In the genomic region with DNA sequence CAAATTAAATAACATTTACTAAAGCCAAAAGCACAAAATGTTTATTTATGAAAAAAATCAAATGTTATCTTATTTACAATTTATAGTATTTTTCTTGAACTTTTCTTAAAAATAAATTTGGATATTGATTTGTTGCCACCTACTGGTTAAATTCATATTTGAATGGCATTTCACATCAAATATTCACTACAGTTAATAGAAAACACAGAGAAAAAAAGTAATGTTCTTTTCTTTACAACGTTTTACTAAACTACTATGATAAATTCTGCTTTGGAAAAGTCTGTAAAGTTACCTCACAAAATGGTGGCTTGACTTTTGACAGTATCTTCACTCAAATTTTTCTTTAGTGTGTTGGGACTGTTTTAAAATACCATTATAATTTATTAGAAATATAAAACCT, we compare ENCODE assay signal across 8 cellular contexts.
DNase-seq lines count a peak whose midpoint lies in the region; ATAC-seq and TF ChIP-seq lines count a peak whose summit lies in the region.

No MANE protein-coding gene starts in this region.

- no peak overlapping the region for H3K27ac ChIP-seq in OCI-LY3 (ENCODE audit: low read length)

- TF ChIP-seq CTCF in OCI-LY3 (IDR thresholded peaks at IDR 0.05; ENCODE audit: low read depth, low read length) (peak; percentile 53), fibroblast of mammary gland (conservative IDR thresholded peaks at IDR 0.05; ENCODE audit: control insufficient read depth, insufficient read depth, low read depth, low read length) (peak; percentile 29)

- ATAC-seq in HG03460 (IDR thresholded peaks at IDR 0.05; ENCODE audit: unreplicated experiment), result no peak

- no peaks in the 10 kb centered on the region; the same call in none of the 2 replicates for H4K20me1 ChIP-seq in OCI-LY3 (ENCODE audit: insufficient read depth, low read length)

- no peaks in the 10 kb centered on the region for H3K4me1 ChIP-seq in OCI-LY3 (ENCODE audit: low read length)

- H3K4me2 ChIP-seq in OCI-LY3 (ENCODE audit: low read length), result no peak overlapping the region

- H3K4me3 ChIP-seq in OCI-LY3 (ENCODE audit: low read length) (no peak overlapping the region), fibroblast of mammary gland (ENCODE audit: control insufficient read depth, low read depth, low read length) (no peak overlapping the region)

- peaks cover 26% of the 10 kb centered on the region for H3K79me2 ChIP-seq in OCI-LY3 (ENCODE audit: low read length)

- H3K9me3 ChIP-seq in OCI-LY3 (ENCODE audit: insufficient read depth, low read length), result no peaks in the 10 kb centered on the region

- H3K36me3 ChIP-seq in OCI-LY3 (replicated peaks; ENCODE audit: low read depth, low read length), result no peaks in the 10 kb centered on the region

- H2AFZ ChIP-seq in OCI-LY3 (ENCODE audit: low read depth, low read length), result no peak overlapping the region

- H3K27me3 ChIP-seq in OCI-LY3 (ENCODE audit: low read depth, low read length), result no peaks in the 10 kb centered on the region

- peak; percentile 31 for DNase-seq in NCI-H1694 treated with DMSO at 0.1 percent for 48 hours (lab: John Stamatoyannopoulos, UW)
- DNase-seq in NCI-H1694 (lab: John Stamatoyannopoulos, UW), result no peak
- DNase-seq in fibroblast of mammary gland (ENCODE audit: low read depth), result peak; percentile 30
- peak; percentile 76 for DNase-seq in superior temporal gyrus (ENCODE audit: extremely low spot score)
- DNase-seq in DMS153 treated with DMSO at 0.1 percent for 48 hours (lab: John Stamatoyannopoulos, UW; ENCODE audit: unreplicated experiment), result no peak
- DNase-seq in activated CD8-positive, alpha-beta memory T cell treated with anti-CD3 and anti-CD28 coated beads, Interleukin-2, amount 50 U/mL, for 4 hours, result no peak

- H3K9ac ChIP-seq in OCI-LY3 (ENCODE audit: low read length), result no peak overlapping the region

Comparison
In these comparisons a context has a peak if more than half of its experiments do, and no peak if none do; other contexts are left out.
1. DNase-seq: peak in NCI-H1694 treated with DMSO at 0.1 percent for 48 hours (single experiment), fibroblast of mammary gland (single experiment) and superior temporal gyrus (single experiment); none in NCI-H1694 (single experiment), DMS153 treated with DMSO at 0.1 percent for 48 hours (single experiment) and activated CD8-positive, alpha-beta memory T cell treated with anti-CD3 and anti-CD28 coated beads, Interleukin-2, amount 50 U/mL, for 4 hours (single experiment).